Comparison of ENCODE assay signal across 8 cellular contexts in genomic region chr9:132761602-132762001, GRCh38.
"Had no signal": no experiment of that assay in that cellular context is flagged by ENCODE, and none has a peak within 500 bp of the region (broad histone marks: within the 10 kb centered on the region; RNA-seq: fewer than 3 reads in every experiment).

No MANE protein-coding gene starts in this region.

- H3K9ac ChIP-seq: KMS-11 had no signal

- DNase-seq: IMR-90, KBM-7, KG1 had no signal

- H3K4me2 ChIP-seq: KMS-11 had no signal

- H3K27ac ChIP-seq: HL-60, KMS-11 had no signal

- FAIRE-seq: HepG2, HTR-8/SVneo had no signal

- ATAC-seq: HepG2 had no signal

- H3K4me3 Mint-ChIP-seq: IgD-negative memory B cell had no signal

- H3K36me3 Mint-ChIP-seq: IgD-negative memory B cell had no signal

- H3K9me3 Mint-ChIP-seq: IgD-negative memory B cell had no signal
